Comparison of ENCODE assay signal across 8 cellular contexts in the genomic region with DNA sequence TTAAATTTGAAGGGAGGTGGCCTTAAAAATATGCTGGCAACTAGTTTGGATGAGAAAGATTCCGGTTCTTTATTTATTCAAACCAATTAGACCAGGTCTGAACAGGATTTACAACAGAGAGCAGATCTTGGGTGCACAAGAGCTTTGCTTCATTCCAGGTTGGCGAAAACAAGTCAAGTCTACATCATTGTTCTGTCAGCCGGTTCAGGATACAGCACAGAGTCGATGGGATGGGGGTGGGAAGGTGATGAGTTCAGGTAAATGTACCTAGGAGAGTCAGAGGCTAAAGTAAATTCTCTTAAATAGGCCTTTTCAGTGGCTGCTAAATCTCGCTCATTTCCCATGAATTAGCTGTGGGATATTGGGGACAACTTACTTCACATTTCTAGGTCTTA. TPM values are rescaled to one million over a fixed set of nuclear protein-coding genes. Genes with fewer than 3 reads are reported as not detected.
DNase-seq lines count a peak whose midpoint lies in the region; ATAC-seq, FAIRE-seq and TF ChIP-seq lines count a peak whose summit lies in the region.

No MANE protein-coding gene starts in this region.

- H2AFZ ChIP-seq in astrocyte (ENCODE audit: low read depth, low read length) = peak overlapping the region; percentile 84

- H3K4me3 ChIP-seq in left ventricle myocardium inferior (peak overlapping the region; percentile 90), astrocyte (ENCODE audit: insufficient read depth, low read depth, low read length) (peak overlapping the region; percentile 77), aorta (ENCODE audit: low read length in 2 of 2) (peak overlapping the region; percentile 80 to 89)

- WGBS in aorta, 2 donors = 41 to 45% methylated on average over 5 of the region's 5 CpGs

- peak overlapping the region; percentile 98 for H3K4me2 ChIP-seq in astrocyte (ENCODE audit: low read length)

- intact Hi-C loops in left ventricle myocardium inferior (cut with micrococcal nuclease) = loop anchor here (10.0 kb wide), 2 partner anchors 55 to 145 kb away; no protein-coding TSS in a partner anchor
- intact Hi-C loops in left ventricle myocardium superior (cut with micrococcal nuclease) = no loop called here
- intact Hi-C loops in aorta (cut with DNase I) = loop anchor here (5.0 to 10.0 kb wide), 6 partner anchors 75 to 835 kb away; a partner anchor contains a TSS

- FAIRE-seq in astrocyte (lab: Jason Lieb, UNC) = peak; percentile 5

- H4K20me1 ChIP-seq in astrocyte (ENCODE audit: insufficient read depth, low read length) = peaks cover 12% of the 10 kb centered on the region

- DNase-seq in left ventricle myocardium inferior (no peak), left ventricle myocardium superior (no peak), astrocyte (ENCODE audit: low read depth) (no peak), memory B cell (ENCODE audit: low spot score in 2 of 2) (no peak), aorta (no peak)
- no peak for DNase-seq in NK-92 treated with Interleukin-12 subunit alpha and Interleukin-12 subunit beta, amount 100 ng/mL, for 24 hours (lab: John Stamatoyannopoulos, UW)

- H3K4me1 ChIP-seq in left ventricle myocardium inferior (peaks cover 71% of the 10 kb centered on the region), astrocyte (ENCODE audit: insufficient read depth, low read length) (peaks cover 23% of the 10 kb centered on the region), aorta (ENCODE audit: control insufficient read depth in 1 of 2, insufficient read depth in 2 of 2, low read length in 2 of 2) (peaks cover 2 to 3% of the 10 kb centered on the region in 2 donors)

- H3K4me1 Mint-ChIP-seq in astrocyte (ENCODE audit: low read depth, unreplicated experiment) = peaks cover 18% of the 10 kb centered on the region
- peaks cover 30% of the 10 kb centered on the region for H3K4me1 Mint-ChIP-seq in memory B cell

- H3K9me3 Mint-ChIP-seq in astrocyte (ENCODE audit: unreplicated experiment) = no peaks in the 10 kb centered on the region
- no peaks in the 10 kb centered on the region for H3K9me3 Mint-ChIP-seq in memory B cell

- TF ChIP-seq CTCF in left ventricle myocardium inferior (IDR thresholded peaks at IDR 0.05; ENCODE audit: borderline replicate concordance) = no peak
- no peak for TF ChIP-seq CTCF in astrocyte (IDR thresholded peaks at IDR 0.05; ENCODE audit: insufficient read depth, low read depth, low read length)

- H3K27ac ChIP-seq in left ventricle myocardium inferior (replicated peaks) (peak overlapping the region; percentile 97), astrocyte (ENCODE audit: low read depth, low read length) (peak overlapping the region; percentile 72), aorta (ENCODE audit: low read depth in 1 of 2, low read length in 2 of 2) (no peak overlapping the region)

- ATAC-seq in left ventricle myocardium superior = no peak
- ATAC-seq in memory B cell (ENCODE audit: low read depth) = no peak
- no peak for ATAC-seq in aorta (ENCODE audit: low FRiP score)
- no peak for ATAC-seq in HG03354 (IDR thresholded peaks at IDR 0.05; ENCODE audit: poor library complexity, severe bottlenecking, unreplicated experiment)
- no peak for ATAC-seq in GM18870 (IDR thresholded peaks at IDR 0.05; ENCODE audit: unreplicated experiment)

- H3K36me3 Mint-ChIP-seq in astrocyte (ENCODE audit: low read depth, unreplicated experiment) = no peaks in the 10 kb centered on the region
- no peaks in the 10 kb centered on the region for H3K36me3 Mint-ChIP-seq in memory B cell

- H3K79me2 ChIP-seq in astrocyte (ENCODE audit: insufficient read depth, low read length) = peaks cover 32% of the 10 kb centered on the region

- H3K4me3 Mint-ChIP-seq in astrocyte (ENCODE audit: unreplicated experiment) (peak overlapping the region; percentile 82), memory B cell (peak overlapping the region; percentile 95)

- H3K27me3 Mint-ChIP-seq in astrocyte (ENCODE audit: low read depth, unreplicated experiment) = no peaks in the 10 kb centered on the region
- no peaks in the 10 kb centered on the region for H3K27me3 Mint-ChIP-seq in memory B cell

- H3K27me3 ChIP-seq in left ventricle myocardium inferior (ENCODE audit: low read depth) = no peaks in the 10 kb centered on the region
- H3K27me3 ChIP-seq in astrocyte (ENCODE audit: insufficient read depth, low read length) = no peaks in the 10 kb centered on the region
- H3K27me3 ChIP-seq in aorta (ENCODE audit: control insufficient read depth in 1 of 2, insufficient read depth in 2 of 2, low read length in 1 of 2) = no peaks in the 10 kb centered on the region

- H3K27ac Mint-ChIP-seq in astrocyte (ENCODE audit: unreplicated experiment) (peak overlapping the region; percentile 48), memory B cell (peak overlapping the region; percentile 93)

- peak overlapping the region; percentile 79 for H3K9ac ChIP-seq in astrocyte (ENCODE audit: low read length)

- H3K9me3 ChIP-seq in left ventricle myocardium inferior (replicated peaks) (no peaks in the 10 kb centered on the region), astrocyte (ENCODE audit: insufficient read depth, low read depth, low read length) (no peaks in the 10 kb centered on the region), aorta (ENCODE audit: control insufficient read depth, low read length) (no peaks in the 10 kb centered on the region)

- H3K36me3 ChIP-seq in left ventricle myocardium inferior (no peaks in the 10 kb centered on the region), astrocyte (ENCODE audit: insufficient read depth, low read length) (no peaks in the 10 kb centered on the region), aorta (ENCODE audit: control insufficient read depth in 1 of 2, insufficient read depth in 2 of 2, low read length in 1 of 2) (no peaks in the 10 kb centered on the region)

RNA-seq across cellular contexts. Expression of a gene that starts 0.9 kb away (rescaled TPM):
- total RNA-seq in left ventricle myocardium inferior (12.2 TPM), left ventricle myocardium superior (12.5 TPM), astrocyte (17.8 and 18.4 TPM in 2 replicates), aorta (10 to 100 TPM; 16.1 to 31.2 TPM)
- 1 to 10 TPM; 5.0 to 9.4 TPM for polyA plus RNA-seq in aorta

Comparison
In these comparisons a context has a peak if more than half of its experiments do, and no peak if none do; other contexts are left out.
1. H3K27ac ChIP-seq: peak in left ventricle myocardium inferior (single experiment) and astrocyte (single experiment); none in aorta (0 of 2).
2. Peak in every context shown above with its lines, with median percentiles within 50 percentile points of each other: H3K4me3 ChIP-seq.